In the genomic region with DNA sequence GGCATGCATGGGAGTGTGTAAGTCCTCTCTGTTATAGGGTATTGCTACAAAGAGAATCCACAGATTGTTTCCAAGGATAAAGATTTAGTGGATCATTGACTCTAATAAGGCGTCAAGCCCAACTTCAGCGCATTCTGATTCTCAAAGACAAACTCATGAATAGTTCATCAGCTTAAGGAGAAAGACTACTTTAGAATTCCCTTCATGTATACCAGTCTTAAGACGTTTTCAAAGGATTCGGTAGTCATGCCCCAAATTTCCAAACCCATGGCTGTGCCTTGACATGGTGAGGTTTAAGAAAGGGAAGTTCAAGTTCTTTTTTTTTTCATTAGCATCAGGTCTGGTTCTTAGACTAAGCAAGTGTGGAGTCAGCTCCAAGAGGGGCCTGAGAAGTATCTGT, we compare ENCODE assay signal across 30 cellular contexts.
"Had no signal": no experiment of that assay in that cellular context is flagged by ENCODE, and none has a peak within 500 bp of the region (broad histone marks: within the 10 kb centered on the region; RNA-seq: fewer than 3 reads in every experiment).

No MANE protein-coding gene starts in this region.

- H3K9ac ChIP-seq: parathyroid adenoma had no signal

- H2AFZ ChIP-seq: parathyroid adenoma had no signal

- H3K36me3 Mint-ChIP-seq: memory B cell; natural killer cell; stimulated activated memory B cell treated with anti-CD40 and anti-IgM and Interleukin-4, amounts not matched to agents 10 μg/mL and 1 μg/mL and 100 μg/mL, for 72 hours had no signal

- H3K27ac ChIP-seq: colonic mucosa, epithelial cell of prostate, gastroesophageal sphincter, left lung, lower lobe of right lung, parathyroid adenoma, prostate gland, sigmoid colon, thoracic aorta, tibial nerve, upper lobe of left lung had no signal

- DNase-seq: colonic mucosa; effector CD8-positive, alpha-beta T cell; endodermal cell; foreskin fibroblast; glutamatergic neuron; heart right ventricle; left cardiac atrium; left lung; lower lobe of right lung; natural killer cell; right cardiac atrium; sigmoid colon; stimulated activated CD4-positive, alpha-beta T cell treated with anti-CD3 and anti-CD28 coated beads, Interleukin-2, amount 100 ng/mL, for 24 hours; stimulated activated CD4-positive, alpha-beta T cell treated with anti-CD3 and anti-CD28 coated beads, Interleukin-4, amount 100 ng/mL, for 24 hours; stimulated activated naive CD8-positive, alpha-beta T cell treated with anti-CD3 and anti-CD28 coated beads, Interleukin-15, Interleukin-2, amounts not matched to agents 100 U/mL and 50 U/mL, for 24 hours; upper lobe of left lung; uterus had no signal

- H3K36me3 ChIP-seq: colonic mucosa, gastroesophageal sphincter, heart right ventricle, left lung, lower lobe of right lung, prostate gland, sigmoid colon, thoracic aorta, tibial nerve, upper lobe of left lung, uterus had no signal

- H3K9me3 ChIP-seq: colonic mucosa, gastroesophageal sphincter, left lung, lower lobe of right lung, prostate gland, sigmoid colon, thoracic aorta, tibial nerve, upper lobe of left lung, uterus had no signal

- H3K4me3 ChIP-seq: colonic mucosa, gastroesophageal sphincter, heart right ventricle, left lung, lower lobe of right lung, prostate gland, sigmoid colon, thoracic aorta, tibial nerve, upper lobe of left lung, uterus had no signal

- ATAC-seq: esophagus mucosa; gastroesophageal sphincter; heart right ventricle; left cardiac atrium; left lung; lower lobe of right lung; natural killer cell; right cardiac atrium; stimulated activated memory B cell treated with anti-CD40 and anti-IgM and Interleukin-4, amounts not matched to agents 10 μg/mL and 1 μg/mL and 100 μg/mL, for 72 hours; stimulated activated naive CD8-positive, alpha-beta T cell treated with anti-CD3 and anti-CD28 coated beads, Interleukin-15, Interleukin-2, amounts not matched to agents 100 U/mL and 50 U/mL, for 24 hours had no signal

- H3K27me3 Mint-ChIP-seq: central memory CD8-positive, alpha-beta T cell; dendritic cell treated with granulocyte-macrophage colony-stimulating factor and Interleukin-4, amounts not matched to agents 40 ng/mL and 50 ng/mL, for 4 days had no signal

- H3K9me3 Mint-ChIP-seq: central memory CD8-positive, alpha-beta T cell; dendritic cell treated with granulocyte-macrophage colony-stimulating factor and Interleukin-4, amounts not matched to agents 40 ng/mL and 50 ng/mL, for 4 days; memory B cell; natural killer cell; stimulated activated memory B cell treated with anti-CD40 and anti-IgM and Interleukin-4, amounts not matched to agents 10 μg/mL and 1 μg/mL and 100 μg/mL, for 72 hours had no signal

- H3K4me3 Mint-ChIP-seq: central memory CD8-positive, alpha-beta T cell; dendritic cell treated with granulocyte-macrophage colony-stimulating factor and Interleukin-4, amounts not matched to agents 40 ng/mL and 50 ng/mL, for 4 days; endodermal cell; memory B cell; mesothelial cell of epicardium; natural killer cell; neural crest cell; stimulated activated memory B cell treated with anti-CD40 and anti-IgM and Interleukin-4, amounts not matched to agents 10 μg/mL and 1 μg/mL and 100 μg/mL, for 72 hours had no signal

- H3K4me1 ChIP-seq: colonic mucosa, gastroesophageal sphincter, left lung, lower lobe of right lung, parathyroid adenoma, prostate gland, sigmoid colon, tibial nerve had no signal

- H3K27ac Mint-ChIP-seq: dendritic cell treated with granulocyte-macrophage colony-stimulating factor and Interleukin-4, amounts not matched to agents 40 ng/mL and 50 ng/mL, for 4 days; endodermal cell; memory B cell; mesothelial cell of epicardium; natural killer cell; stimulated activated memory B cell treated with anti-CD40 and anti-IgM and Interleukin-4, amounts not matched to agents 10 μg/mL and 1 μg/mL and 100 μg/mL, for 72 hours had no signal

- H3K27me3 ChIP-seq: colonic mucosa, gastroesophageal sphincter, heart right ventricle, left lung, sigmoid colon, tibial nerve, upper lobe of left lung, uterus had no signal

- H3K4me1 Mint-ChIP-seq: central memory CD8-positive, alpha-beta T cell; endodermal cell; memory B cell; natural killer cell; neural crest cell; stimulated activated memory B cell treated with anti-CD40 and anti-IgM and Interleukin-4, amounts not matched to agents 10 μg/mL and 1 μg/mL and 100 μg/mL, for 72 hours had no signal
